Comparison of ENCODE assay signal across 23 cellular contexts in genomic region chr17:39217734-39218369, GRCh38. TPM values are rescaled to one million over a fixed set of nuclear protein-coding genes. Genes with fewer than 3 reads are reported as not detected.
"Had no signal": no experiment of that assay in that cellular context is flagged by ENCODE, and none has a peak within 500 bp of the region (broad histone marks: within the 10 kb centered on the region; RNA-seq: fewer than 3 reads in every experiment).

No MANE protein-coding gene starts in this region.

- ATAC-seq: activated naive CD8-positive, alpha-beta T cell treated with anti-CD3 and anti-CD28 coated beads, Interleukin-2, amount 50 U/mL, for 24 hours; foreskin keratinocyte; mucosa of descending colon; naive thymus-derived CD8-positive, alpha-beta T cell had no signal

- H3K36me3 Mint-ChIP-seq: naive thymus-derived CD8-positive, alpha-beta T cell had no signal

- H3K9me3 Mint-ChIP-seq: activated B cell treated with CpG ODN at 0.5 μM for 24 hours; activated naive CD8-positive, alpha-beta T cell treated with anti-CD3 and anti-CD28 coated beads, Interleukin-2, amount 50 U/mL, for 24 hours; dendritic cell treated with granulocyte-macrophage colony-stimulating factor and Interleukin-4, amounts not matched to agents 40 ng/mL and 50 ng/mL, for 4 days; naive thymus-derived CD8-positive, alpha-beta T cell; T-helper 1 cell treated with Interleukin-12 subunit alpha and Interleukin-12 subunit beta and Interleukin-4 antibody, amounts not matched to agents 30 μg/mL and 1 μg/mL, for 36 hours had no signal

- H3K36me3 ChIP-seq: right atrium auricular region, uterus had no signal

- H3K27me3 ChIP-seq: right atrium auricular region, uterus had no signal

- DNase-seq: activated B cell treated with CpG ODN at 0.5 μM for 24 hours; activated CD4-positive, alpha-beta T cell treated with anti-CD3 and anti-CD28 coated beads for 48 hours; activated naive CD4-positive, alpha-beta T cell treated with Interleukin-2 at 50 U/mL for 16 hours; activated naive CD8-positive, alpha-beta T cell treated with anti-CD3 and anti-CD28 coated beads, Interleukin-2, amount 50 U/mL, for 24 hours; aorta; effector memory CD4-positive, alpha-beta T cell; foreskin keratinocyte; glutamatergic neuron; hypothalamus; naive thymus-derived CD8-positive, alpha-beta T cell; nucleus accumbens; stimulated activated CD4-positive, alpha-beta T cell treated with anti-CD3 and anti-CD28 coated beads, Interleukin-4, amount 100 ng/mL, for 4 hours; stimulated activated CD8-positive, alpha-beta memory T cell treated with anti-CD3 and anti-CD28 coated beads, Interleukin-4, amount 100 ng/mL, for 48 hours; uterus had no signal

- H3K4me3 Mint-ChIP-seq: activated B cell treated with CpG ODN at 0.5 μM for 24 hours; activated naive CD8-positive, alpha-beta T cell treated with anti-CD3 and anti-CD28 coated beads, Interleukin-2, amount 50 U/mL, for 24 hours; dendritic cell treated with granulocyte-macrophage colony-stimulating factor and Interleukin-4, amounts not matched to agents 40 ng/mL and 50 ng/mL, for 4 days; T-helper 1 cell treated with Interleukin-12 subunit alpha and Interleukin-12 subunit beta and Interleukin-4 antibody, amounts not matched to agents 30 μg/mL and 1 μg/mL, for 36 hours had no signal

- H3K27ac ChIP-seq: foreskin keratinocyte, right atrium auricular region, uterus had no signal

- H3K4me1 Mint-ChIP-seq: activated B cell treated with CpG ODN at 0.5 μM for 24 hours; activated naive CD8-positive, alpha-beta T cell treated with anti-CD3 and anti-CD28 coated beads, Interleukin-2, amount 50 U/mL, for 24 hours had no signal

- H3K9me3 ChIP-seq: mucosa of descending colon, right atrium auricular region, uterus had no signal

- H3K4me3 ChIP-seq: lung, mucosa of descending colon, right atrium auricular region, skin epidermis, uterus had no signal

- H3K4me1 ChIP-seq: foreskin keratinocyte, uterus had no signal

- H3K27ac Mint-ChIP-seq: activated B cell treated with CpG ODN at 0.5 μM for 24 hours; activated naive CD8-positive, alpha-beta T cell treated with anti-CD3 and anti-CD28 coated beads, Interleukin-2, amount 50 U/mL, for 24 hours; dendritic cell treated with granulocyte-macrophage colony-stimulating factor and Interleukin-4, amounts not matched to agents 40 ng/mL and 50 ng/mL, for 4 days; progenitor cell of endocrine pancreas; T-helper 1 cell treated with Interleukin-12 subunit alpha and Interleukin-12 subunit beta and Interleukin-4 antibody, amounts not matched to agents 30 μg/mL and 1 μg/mL, for 36 hours had no signal

- FAIRE-seq: bronchial epithelial cell had no signal

RNA-seq across cellular contexts. Expression of gene STAC2, which starts 7.9 kb away (rescaled TPM):
- total RNA-seq: activated B cell treated with CpG ODN at 0.5 μM for 24 hours, bronchial epithelial cell, foreskin keratinocyte, progenitor cell of endocrine pancreas had no signal
- polyA plus RNA-seq: foreskin keratinocyte had no signal

RNA-seq across cellular contexts. Expression of gene ARL5C, which starts 51.9 kb away (rescaled TPM):
- total RNA-seq: activated B cell treated with CpG ODN at 0.5 μM for 24 hours; bronchial epithelial cell; cerebellum; foreskin keratinocyte; lung; mucosa of descending colon; naive thymus-derived CD8-positive, alpha-beta T cell; progenitor cell of endocrine pancreas; right atrium auricular region; uterus had no signal
- polyA plus RNA-seq: aorta; foreskin keratinocyte; lung; naive thymus-derived CD8-positive, alpha-beta T cell had no signal
